Comparison of ENCODE assay signal across 9 cellular contexts in the genomic region with DNA sequence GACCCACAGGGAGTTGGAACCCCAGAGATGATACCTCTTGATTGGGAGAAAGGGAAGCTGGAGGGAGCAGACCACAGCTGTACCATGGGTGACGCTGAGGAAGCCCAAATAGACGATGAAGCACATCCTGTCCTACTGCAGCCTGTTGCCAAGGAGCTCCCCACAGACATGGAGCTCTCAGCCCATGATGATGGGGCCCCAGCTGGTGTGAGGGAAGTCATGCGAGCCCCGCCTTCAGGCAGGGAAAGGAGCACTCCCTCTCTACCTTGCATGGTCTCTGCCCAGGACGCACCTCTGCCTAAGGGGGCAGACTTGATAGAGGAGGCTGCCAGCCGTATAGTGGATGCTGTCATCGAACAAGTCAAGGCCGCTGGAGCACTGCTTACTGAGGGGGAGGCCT.
DNase-seq lines count a peak whose midpoint lies in the region; ATAC-seq and TF ChIP-seq lines count a peak whose summit lies in the region.
"Had no signal": no experiment of that assay in that cellular context is flagged by ENCODE, and none has a peak within 500 bp of the region (broad histone marks: within the 10 kb centered on the region; RNA-seq: fewer than 3 reads in every experiment).

No MANE protein-coding gene starts in this region.

- no peaks in the 10 kb centered on the region for H3K27me3 ChIP-seq in CD8-positive, alpha-beta memory T cell (ENCODE audit: insufficient read depth, low read length, poor library complexity, severe bottlenecking)

- no peaks in the 10 kb centered on the region for H3K9me3 Mint-ChIP-seq in CD8-positive, alpha-beta memory T cell
- no peaks in the 10 kb centered on the region for H3K9me3 Mint-ChIP-seq in activated B cell treated with CpG ODN at 0.5 μM for 24 hours

- TF ChIP-seq CTCF in activated B cell treated with CpG ODN at 0.5 μM for 24 hours (IDR thresholded peaks at IDR 0.05): no peak
- TF ChIP-seq CTCF in epithelial cell of proximal tubule (conservative IDR thresholded peaks at IDR 0.05; ENCODE audit: low read depth, low read length): no peak
- no peak for TF ChIP-seq CTCF in omental fat pad (IDR thresholded peaks at IDR 0.05)

- no peaks in the 10 kb centered on the region for H3K9me3 ChIP-seq in CD8-positive, alpha-beta memory T cell (ENCODE audit: low read length)

- H3K27me3 Mint-ChIP-seq in CD8-positive, alpha-beta memory T cell: no peaks in the 10 kb centered on the region
- no peaks in the 10 kb centered on the region for H3K27me3 Mint-ChIP-seq in activated B cell treated with CpG ODN at 0.5 μM for 24 hours

- CTCF ChIA-PET in CD8-positive, alpha-beta memory T cell (lab: Charles Lee): interaction anchor here (0.9 to 2.1 kb wide), 5 partner anchors 16 to 285 kb away, joined by 3 to 7 read pairs (median 4); no protein-coding TSS in a partner anchor
- CTCF ChIA-PET in activated B cell treated with CpG ODN at 0.5 μM for 24 hours (lab: Charles Lee): interaction anchor here (0.7 to 1.6 kb wide), 6 partner anchors 10 to 75 kb away, joined by 3 to 6 read pairs (median 4); no protein-coding TSS in a partner anchor

- peaks cover 69 to 78% (median 76%) of the 10 kb centered on the region in 3 donors for H3K4me1 Mint-ChIP-seq in CD8-positive, alpha-beta memory T cell
- H3K4me1 Mint-ChIP-seq in activated B cell treated with CpG ODN at 0.5 μM for 24 hours: peaks cover 78% of the 10 kb centered on the region

- peak; percentile 22 to 77 (median 35) for DNase-seq in CD8-positive, alpha-beta memory T cell
- DNase-seq in activated B cell treated with CpG ODN at 0.5 μM for 24 hours: no peak
- DNase-seq in epithelial cell of proximal tubule (ENCODE audit: low read depth): no peak
- DNase-seq in omental fat pad (ENCODE audit: low spot score): no peak
- DNase-seq in NCI-H1930 (lab: John Stamatoyannopoulos, UW): no peak

- peaks cover 60% of the 10 kb centered on the region for H3K4me1 ChIP-seq in CD8-positive, alpha-beta memory T cell (ENCODE audit: insufficient read depth, low read length)

- no peaks in the 10 kb centered on the region for H3K36me3 ChIP-seq in CD8-positive, alpha-beta memory T cell (ENCODE audit: insufficient read depth, low read length)

- H3K27ac ChIP-seq in CD8-positive, alpha-beta memory T cell (ENCODE audit: low read depth, low read length): peak overlapping the region; percentile 93
- H3K27ac ChIP-seq: VCaP had no signal

- peak overlapping the region; percentile 63 for H3K4me3 ChIP-seq in CD8-positive, alpha-beta memory T cell (ENCODE audit: low read length)
- peak overlapping the region; percentile 6 for H3K4me3 ChIP-seq in epithelial cell of proximal tubule (ENCODE audit: low read depth, low read length)

- H3K4me3 Mint-ChIP-seq in CD8-positive, alpha-beta memory T cell: peak overlapping the region; percentile 87 to 98 (median 92)
- H3K4me3 Mint-ChIP-seq in activated B cell treated with CpG ODN at 0.5 μM for 24 hours: peak overlapping the region; percentile 83

- H3K27ac Mint-ChIP-seq in CD8-positive, alpha-beta memory T cell: peak overlapping the region; percentile 91 to 100 (median 98)
- H3K27ac Mint-ChIP-seq in activated B cell treated with CpG ODN at 0.5 μM for 24 hours: peak overlapping the region; percentile 90

- POLR2A ChIA-PET in CD8-positive, alpha-beta memory T cell (lab: Charles Lee): interaction anchor here (0.5 to 1.5 kb wide), 8 partner anchors 9 to 289 kb away, joined by 3 to 8 read pairs (median 3); a partner anchor contains a TSS
- POLR2A ChIA-PET in activated B cell treated with CpG ODN at 0.5 μM for 24 hours (lab: Charles Lee): interaction anchor here (0.6 to 3.8 kb wide), 8 partner anchors 26 to 269 kb away, joined by 3 to 31 read pairs (median 6); no protein-coding TSS in a partner anchor

- intact Hi-C loops in activated B cell treated with CpG ODN at 0.5 μM for 24 hours (cut with micrococcal nuclease): loop anchor here (1.0 to 5.0 kb wide), 7 partner anchors 25 to 285 kb away; no protein-coding TSS in a partner anchor

- ATAC-seq in activated B cell treated with CpG ODN at 0.5 μM for 24 hours (ENCODE audit: low read depth): peak; percentile 6
- peak; percentile 37 for ATAC-seq in omental fat pad (ENCODE audit: low FRiP score)
- ATAC-seq in GM18498 (IDR thresholded peaks at IDR 0.05; ENCODE audit: unreplicated experiment): no peak
- no peak for ATAC-seq in HG02798 (IDR thresholded peaks at IDR 0.05; ENCODE audit: poor library complexity, unreplicated experiment)
- ATAC-seq in HG02571 (IDR thresholded peaks at IDR 0.05; ENCODE audit: unreplicated experiment): no peak

- H3K36me3 Mint-ChIP-seq in CD8-positive, alpha-beta memory T cell: peaks cover 0 to 71% (median 11%) of the 10 kb centered on the region in 3 donors
- peaks cover 66% of the 10 kb centered on the region for H3K36me3 Mint-ChIP-seq in activated B cell treated with CpG ODN at 0.5 μM for 24 hours (ENCODE audit: low read depth)

Comparison
In these comparisons a context has a peak if more than half of its experiments do, and no peak if none do; other contexts are left out.
1. DNase-seq: peak in CD8-positive, alpha-beta memory T cell (5 of 5); none in activated B cell treated with CpG ODN at 0.5 μM for 24 hours (single experiment), epithelial cell of proximal tubule (single experiment), omental fat pad (single experiment) and NCI-H1930 (0 of 2).
2. ATAC-seq: peak in activated B cell treated with CpG ODN at 0.5 μM for 24 hours (single experiment) and omental fat pad (single experiment); none in GM18498 (single experiment), HG02798 (single experiment) and HG02571 (single experiment).